Comparison of ENCODE assay signal across 9 cellular contexts in genomic region chr5:27472000-27472763, GRCh38.
DNase-seq lines count a peak whose midpoint lies in the region; ATAC-seq lines count a peak whose summit lies in the region.
"Had no signal": no experiment of that assay in that cellular context is flagged by ENCODE, and none has a peak within 500 bp of the region (broad histone marks: within the 10 kb centered on the region; RNA-seq: fewer than 3 reads in every experiment).

No MANE protein-coding gene starts in this region.

- H3K9me3 Mint-ChIP-seq in natural killer cell treated with Interleukin-12 subunit alpha and Interleukin-12 subunit beta and Interleukin-15 and Interleukin-18, amount 100 ng/mL, for 72 hours = no peaks in the 10 kb centered on the region

- peak; percentile 48 for DNase-seq in COLO829 (ENCODE audit: low spot score)
- peak; percentile 99 for DNase-seq in SK-MEL-5 (ENCODE audit: low read depth, low spot score)
- DNase-seq in iris pigment epithelial cell (ENCODE audit: low read depth) = peak; percentile 40
- no peak for DNase-seq in activated T-cell treated with anti-CD3 and anti-CD28 coated beads, Interleukin-2, amount 50 U/mL, for 1 hour
- no peak for DNase-seq in natural killer cell treated with Interleukin-12 subunit alpha and Interleukin-12 subunit beta and Interleukin-15 and Interleukin-18, amount 100 ng/mL, for 72 hours (ENCODE audit: low spot score)
- DNase-seq in activated T-cell treated with anti-CD3 and anti-CD28 coated beads for 4 hours = no peak

- no peak overlapping the region for H3K4me3 Mint-ChIP-seq in natural killer cell treated with Interleukin-12 subunit alpha and Interleukin-12 subunit beta and Interleukin-15 and Interleukin-18, amount 100 ng/mL, for 72 hours

- H3K27me3 Mint-ChIP-seq in natural killer cell treated with Interleukin-12 subunit alpha and Interleukin-12 subunit beta and Interleukin-15 and Interleukin-18, amount 100 ng/mL, for 72 hours = no peaks in the 10 kb centered on the region

- H3K4me1 Mint-ChIP-seq in natural killer cell treated with Interleukin-12 subunit alpha and Interleukin-12 subunit beta and Interleukin-15 and Interleukin-18, amount 100 ng/mL, for 72 hours (ENCODE audit: low read depth in 2 of 2) = no peaks in the 10 kb centered on the region

- H3K27ac Mint-ChIP-seq in natural killer cell treated with Interleukin-12 subunit alpha and Interleukin-12 subunit beta and Interleukin-15 and Interleukin-18, amount 100 ng/mL, for 72 hours = no peak overlapping the region

- in situ Hi-C loops in SK-MEL-5 (cut with HindIII; ENCODE audit: low pct_unique_long_range_greater_than_20kb, low sequenced_read_pairs) = no loop called here

- H3K36me3 Mint-ChIP-seq in natural killer cell treated with Interleukin-12 subunit alpha and Interleukin-12 subunit beta and Interleukin-15 and Interleukin-18, amount 100 ng/mL, for 72 hours = peaks cover 7% of the 10 kb centered on the region

- ATAC-seq in GM18909 (IDR thresholded peaks at IDR 0.05; ENCODE audit: poor library complexity, unreplicated experiment) = peak; percentile 85
- ATAC-seq in HG03095 (IDR thresholded peaks at IDR 0.05; ENCODE audit: unreplicated experiment) = peak; percentile 94
- ATAC-seq in natural killer cell treated with Interleukin-12 subunit alpha and Interleukin-12 subunit beta and Interleukin-15 and Interleukin-18, amount 100 ng/mL, for 72 hours = no peak
- ATAC-seq: Panc1 had no signal

Comparison
In these comparisons a context has a peak if more than half of its experiments do, and no peak if none do; other contexts are left out.
1. DNase-seq: peak in COLO829 (single experiment), SK-MEL-5 (single experiment) and iris pigment epithelial cell (single experiment); none in activated T-cell treated with anti-CD3 and anti-CD28 coated beads, Interleukin-2, amount 50 U/mL, for 1 hour (single experiment), natural killer cell treated with Interleukin-12 subunit alpha and Interleukin-12 subunit beta and Interleukin-15 and Interleukin-18, amount 100 ng/mL, for 72 hours (single experiment) and activated T-cell treated with anti-CD3 and anti-CD28 coated beads for 4 hours (single experiment).
2. ATAC-seq: peak in GM18909 (single experiment) and HG03095 (single experiment); none in natural killer cell treated with Interleukin-12 subunit alpha and Interleukin-12 subunit beta and Interleukin-15 and Interleukin-18, amount 100 ng/mL, for 72 hours (0 of 2).